8 cellular contexts compared by ENCODE assay signal in the genomic region with DNA sequence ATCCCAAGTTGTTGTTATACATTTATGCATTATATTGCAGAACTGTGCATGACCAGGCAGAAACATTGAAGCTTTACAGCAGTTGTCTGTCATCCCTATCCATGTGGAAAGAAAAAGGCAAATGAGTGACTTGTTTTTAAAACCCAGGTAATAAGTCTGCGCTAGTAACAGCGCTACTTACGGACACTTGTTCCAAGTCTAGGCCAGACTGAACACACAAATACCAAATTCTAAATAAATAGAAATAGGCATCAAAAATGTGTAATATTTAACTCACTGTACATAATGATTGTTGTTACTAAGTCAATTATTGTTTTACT. TPM values are rescaled to one million over a fixed set of nuclear protein-coding genes. Genes with fewer than 3 reads are reported as not detected.
DNase-seq lines count a peak whose midpoint lies in the region; ATAC-seq, FAIRE-seq and TF ChIP-seq lines count a peak whose summit lies in the region.

No MANE protein-coding gene starts in this region.

- CTCF ChIA-PET in A549 (lab: Yijun Ruan, JAX), result interaction anchor here (0.6 to 1.7 kb wide), 6 partner anchors 8 to 205 kb away, joined by 3 to 5 read pairs (median 4); no protein-coding TSS in a partner anchor
- CTCF ChIA-PET in HEK293 (lab: Yijun Ruan, JAX), result no interaction called here
- CTCF ChIA-PET in mammary epithelial cell (lab: Charles Lee; ENCODE audit: low non-redundant PET), result interaction anchor here (1.0 kb wide), 1 partner anchor 102 kb away, joined by 3 read pairs; no protein-coding TSS in a partner anchor

- no TSS peak for BruUV-seq in mammary epithelial cell (replicated peaks; lab: Mats Ljungman, UMichigan)

- intact Hi-C loops in mammary epithelial cell (cut with micrococcal nuclease), result loop anchor here (1.0 to 10.0 kb wide), 6 partner anchors 95 to 497 kb away; no protein-coding TSS in a partner anchor

- peak overlapping the region; percentile 74 for H3K4me2 ChIP-seq in A549
- H3K4me2 ChIP-seq in mammary epithelial cell (ENCODE audit: insufficient read depth, low read depth, low read length), result peak overlapping the region; percentile 98

- peak overlapping the region; percentile 80 for H3K4me3 ChIP-seq in A549
- H3K4me3 ChIP-seq in HEK293 (ENCODE audit: low read depth, low read length), result peak overlapping the region; percentile 64
- peak overlapping the region; percentile 63 to 97 (median 65) for H3K4me3 ChIP-seq in mammary epithelial cell (replicated peaks in 1 of 3; ENCODE audit: insufficient read depth in 1 of 3, low read depth in 2 of 3, low read length in 3 of 3)
- H3K4me3 ChIP-seq in mucosa of rectum (ENCODE audit: low read length in 2 of 2), result peak overlapping the region; percentile 82 to 89

- ATAC-seq in A549 (no peak), HG02642 (IDR thresholded peaks at IDR 0.05; ENCODE audit: poor library complexity, unreplicated experiment) (no peak), omental fat pad (ENCODE audit: low FRiP score) (no peak)

- no peaks in the 10 kb centered on the region for H4K20me1 ChIP-seq in mammary epithelial cell (ENCODE audit: insufficient read depth, low read length)

- H3K9ac ChIP-seq in mammary epithelial cell (ENCODE audit: insufficient read depth, low read length) (peak overlapping the region; percentile 76), mucosa of rectum (ENCODE audit: low read depth in 1 of 2, low read length in 2 of 2) (peak overlapping the region; percentile 83 to 96)

- peak overlapping the region; percentile 100 for H2AFZ ChIP-seq in mammary epithelial cell (ENCODE audit: low read depth, low read length)

- H3K27ac ChIP-seq in A549 (peak overlapping the region; percentile 99), HEK293 (ENCODE audit: extremely low read depth, low read depth, low read length) (peak overlapping the region; percentile 99), mammary epithelial cell (ENCODE audit: insufficient read depth, low read depth, low read length) (peak overlapping the region; percentile 53), mucosa of rectum (ENCODE audit: low read depth in 2 of 2, low read length in 2 of 2) (peak overlapping the region; percentile 91 to 97)

- dilution Hi-C loops in mammary epithelial cell (cut with HindIII; ENCODE audit: low sequenced_read_pairs), result loop anchor here (5.0 kb wide), 1 partner anchor 97 kb away; no protein-coding TSS in a partner anchor

- WGBS in A549 (ENCODE audit: missing lambda C conversion rate), result 2% methylated on average over 3 of the region's 3 CpGs
- 92% methylated on average over 3 of the region's 3 CpGs for WGBS in mammary epithelial cell (ENCODE audit: low coverage, missing lambda C conversion rate)

- TF ChIP-seq EP300 in A549 (IDR thresholded peaks at IDR 0.05), result no peak

- H3K4me1 ChIP-seq in A549 (peaks cover 18% of the 10 kb centered on the region), HEK293 (ENCODE audit: control insufficient read depth, insufficient read depth, low read length) (peaks cover 3% of the 10 kb centered on the region; the same call in 1 of the 2 replicates), mammary epithelial cell (ENCODE audit: insufficient read depth, low read length) (peaks cover 17% of the 10 kb centered on the region), mucosa of rectum (ENCODE audit: control insufficient read depth in 2 of 2, insufficient read depth in 2 of 2, low read length in 2 of 2) (peaks cover 19 to 26% of the 10 kb centered on the region in 2 donors)

- H3K9me3 ChIP-seq in A549, result no peaks in the 10 kb centered on the region
- H3K9me3 ChIP-seq in HEK293 (ENCODE audit: control insufficient read depth, insufficient read depth, low read depth, low read length), result no peaks in the 10 kb centered on the region
- no peaks in the 10 kb centered on the region for H3K9me3 ChIP-seq in mammary epithelial cell (replicated peaks; ENCODE audit: insufficient read depth, low read length)
- no peaks in the 10 kb centered on the region for H3K9me3 ChIP-seq in mucosa of rectum (ENCODE audit: control insufficient read depth in 2 of 2, low read length in 2 of 2)

- DNase-seq in A549 (ENCODE audit: low read depth in 1 of 2, low spot score in 1 of 2) (no peak), mammary epithelial cell (no peak), NCI-H82 (lab: John Stamatoyannopoulos, UW) (no peak), omental fat pad (ENCODE audit: low spot score) (no peak), SHP77 (lab: John Stamatoyannopoulos, UW) (no peak)

- FAIRE-seq in A549 (lab: Jason Lieb, UNC), result no peak

- no peaks in the 10 kb centered on the region for H3K79me2 ChIP-seq in mammary epithelial cell (ENCODE audit: insufficient read depth, low read length)

- in situ Hi-C loops in mammary epithelial cell (cut with MboI; ENCODE audit: low sequenced_read_pairs in 2 of 2), result loop anchor here (5.0 to 10.0 kb wide), 3 partner anchors 80 to 102 kb away; no protein-coding TSS in a partner anchor

- TF ChIP-seq CTCF in A549 (IDR thresholded peaks at IDR 0.05) (no peak), HEK293 (tag by site-specific recombination; IDR thresholded peaks at IDR 0.05) (no peak), mammary epithelial cell (conservative IDR thresholded peaks at IDR 0.05 in 1 of 2, IDR thresholded peaks at IDR 0.05 in 1 of 2; ENCODE audit: extremely low read depth in 1 of 2, insufficient read depth in 1 of 2, low read depth in 1 of 2, low read length in 2 of 2) (no peak), omental fat pad (IDR thresholded peaks at IDR 0.05) (no peak)

- H3K27me3 ChIP-seq in mammary epithelial cell (ENCODE audit: insufficient read depth, low read length) (no peaks in the 10 kb centered on the region), mucosa of rectum (ENCODE audit: control insufficient read depth in 2 of 2, insufficient read depth in 2 of 2, low read length in 2 of 2) (no peaks in the 10 kb centered on the region)

- H3K36me3 ChIP-seq in HEK293 (ENCODE audit: control insufficient read depth in 2 of 2, insufficient read depth in 1 of 2, low read length in 2 of 2) (no peaks in the 10 kb centered on the region), mammary epithelial cell (ENCODE audit: insufficient read depth, low read length) (no peaks in the 10 kb centered on the region), mucosa of rectum (ENCODE audit: control insufficient read depth in 2 of 2, insufficient read depth in 2 of 2, low read length in 2 of 2) (no peaks in the 10 kb centered on the region)

- no peak for TF ChIP-seq POLR2A in A549 (IDR thresholded peaks at IDR 0.05; ENCODE audit: low read length)

- POLR2A ChIA-PET in A549 (lab: Yijun Ruan, JAX), result interaction anchor here (0.9 to 3.1 kb wide), 7 partner anchors 48 to 141 kb away, joined by 3 to 40 read pairs (median 6); no protein-coding TSS in a partner anchor
- POLR2A ChIA-PET in HEK293 (lab: Yijun Ruan, JAX), result interaction anchor here (0.5 kb wide), 1 partner anchor 143 kb away, joined by 3 read pairs; no protein-coding TSS in a partner anchor

- TF ChIP-seq RAD21 in A549 (conservative IDR thresholded peaks at IDR 0.05 in 1 of 2, IDR thresholded peaks at IDR 0.05 in 1 of 2), result no peak

TF ChIP-seq in A549, 52 proteins besides CTCF, POLR2A, EP300 and RAD21 (continues in another document):
- TF ChIP-seq, protein P1, sequence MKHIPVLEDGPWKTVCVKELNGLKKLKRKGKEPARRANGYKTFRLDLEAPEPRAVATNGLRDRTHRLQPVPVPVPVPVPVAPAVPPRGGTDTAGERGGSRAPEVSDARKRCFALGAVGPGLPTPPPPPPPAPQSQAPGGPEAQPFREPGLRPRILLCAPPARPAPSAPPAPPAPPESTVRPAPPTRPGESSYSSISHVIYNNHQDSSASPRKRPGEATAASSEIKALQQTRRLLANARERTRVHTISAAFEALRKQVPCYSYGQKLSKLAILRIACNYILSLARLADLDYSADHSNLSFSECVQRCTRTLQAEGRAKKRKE (CRISPR knock-in tag; IDR thresholded peaks at IDR 0.05; ENCODE audit: low read depth), result no peak

TF ChIP-seq in HEK293, 187 proteins besides CTCF, POLR2A, EP300 and RAD21:
- TF ChIP-seq SP7 (tag by site-specific recombination; IDR thresholded peaks at IDR 0.05) (no peak), ZNF837 (tag by site-specific recombination; IDR thresholded peaks at IDR 0.05) (no peak), ZNF174 (tag by site-specific recombination; IDR thresholded peaks at IDR 0.05) (no peak), KLF7 (tag by site-specific recombination; IDR thresholded peaks at IDR 0.05; ENCODE audit: borderline replicate concordance) (no peak), ZNF830 (tag by site-specific recombination; IDR thresholded peaks at IDR 0.05; ENCODE audit: low read depth) (no peak)
- TF ChIP-seq, protein P2, sequence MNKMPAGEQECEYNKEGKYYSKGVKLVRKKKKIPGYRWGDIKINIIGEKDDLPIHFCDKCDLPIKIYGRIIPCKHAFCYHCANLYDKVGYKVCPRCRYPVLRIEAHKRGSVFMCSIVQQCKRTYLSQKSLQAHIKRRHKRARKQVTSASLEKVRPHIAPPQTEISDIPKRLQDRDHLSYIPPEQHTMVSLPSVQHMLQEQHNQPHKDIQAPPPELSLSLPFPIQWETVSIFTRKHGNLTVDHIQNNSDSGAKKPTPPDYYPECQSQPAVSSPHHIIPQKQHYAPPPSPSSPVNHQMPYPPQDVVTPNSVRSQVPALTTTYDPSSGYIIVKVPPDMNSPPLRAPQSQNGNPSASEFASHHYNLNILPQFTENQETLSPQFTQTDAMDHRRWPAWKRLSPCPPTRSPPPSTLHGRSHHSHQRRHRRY (tag by site-specific recombination; IDR thresholded peaks at IDR 0.05), result no peak
- TF ChIP-seq, protein P3, sequence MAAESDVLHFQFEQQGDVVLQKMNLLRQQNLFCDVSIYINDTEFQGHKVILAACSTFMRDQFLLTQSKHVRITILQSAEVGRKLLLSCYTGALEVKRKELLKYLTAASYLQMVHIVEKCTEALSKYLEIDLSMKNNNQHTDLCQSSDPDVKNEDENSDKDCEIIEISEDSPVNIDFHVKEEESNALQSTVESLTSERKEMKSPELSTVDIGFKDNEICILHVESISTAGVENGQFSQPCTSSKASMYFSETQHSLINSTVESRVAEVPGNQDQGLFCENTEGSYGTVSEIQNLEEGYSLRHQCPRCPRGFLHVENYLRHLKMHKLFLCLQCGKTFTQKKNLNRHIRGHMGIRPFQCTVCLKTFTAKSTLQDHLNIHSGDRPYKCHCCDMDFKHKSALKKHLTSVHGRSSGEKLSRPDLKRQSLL (tag by site-specific recombination; IDR thresholded peaks at IDR 0.05), result no peak

RNA-seq across cellular contexts. Expression of a gene that starts 0.5 kb away (rescaled TPM):
- 18.1 and 22.2 TPM in 2 replicates for polyA plus RNA-seq in A549 (2011; rRNA removed)
- polyA plus RNA-seq in A549 (2012; cell fraction: cytosol; rRNA removed), result 8.0 and 11.1 TPM in 2 replicates
- polyA plus RNA-seq in A549 (2012; cell fraction: nucleus; rRNA removed), result 9.0 and 9.3 TPM in 2 replicates
- 7.3 to 9.1 TPM (median 9.0 TPM) in 3 replicates for polyA plus RNA-seq in A549 (2017; fragmentation: RNase III; extraction: RNeasy Plus Mini Kit Qiagen cat#74134 plus additional on column Dnase treatment)
- 38.5 and 44.5 TPM in 2 replicates for polyA minus RNA-seq in A549 (2011; rRNA and poly(A)+ RNA removed)
- total RNA-seq in mammary epithelial cell, result 1 to 10 TPM in 1 of 2 donors, under 1 TPM in 1; 0.45 to 2.8 TPM
- polyA plus RNA-seq in mammary epithelial cell, result 0.57 TPM
- 1.4 TPM for polyA minus RNA-seq in mammary epithelial cell
- total RNA-seq in omental fat pad, result 10 to 100 TPM in 3 of 4 donors, 1 to 10 TPM in 1; 4.8 to 12.8 (median 11.7) TPM
